In genomic region chr11:94706211-94706610, GRCh38 we compare ENCODE assay signal across 9 cellular contexts.
DNase-seq lines count a peak whose midpoint lies in the region; ATAC-seq and TF ChIP-seq lines count a peak whose summit lies in the region.
"Had no signal": no experiment of that assay in that cellular context is flagged by ENCODE, and none has a peak within 500 bp of the region (broad histone marks: within the 10 kb centered on the region; RNA-seq: fewer than 3 reads in every experiment).

No MANE protein-coding gene starts in this region.

- no peak for TF ChIP-seq CTCF in prostate gland (IDR thresholded peaks at IDR 0.05)

- H3K36me3 ChIP-seq in prostate gland: no peaks in the 10 kb centered on the region

- 28% methylated on average over 5 of the region's 5 CpGs for WGBS in prostate gland

- no peak for TF ChIP-seq POLR2A in prostate gland (IDR thresholded peaks at IDR 0.05)

- H3K27me3 ChIP-seq in prostate gland (replicated peaks; ENCODE audit: insufficient read depth): no peaks in the 10 kb centered on the region

- DNase-seq in GM04504 (ENCODE audit: low read depth) (peak; percentile 16), NCI-H226 (peak; percentile 64), prostate gland (ENCODE audit: low spot score) (peak; percentile 76), left colon (no peak), iPS-NIHi11 (ENCODE audit: low spot score) (no peak), D341Med (ENCODE audit: low spot score) (no peak)
- DNase-seq in stimulated activated CD4-positive, alpha-beta T cell treated with anti-CD3 and anti-CD28 coated beads, Interleukin-4, amount 100 ng/mL, for 24 hours: no peak
- DNase-seq: hippocampal formation had no signal

- intact Hi-C loops in prostate gland (cut with DNase I): no loop called here
- intact Hi-C loops in left colon (cut with DNase I, micrococcal nuclease): no loop called here

- H3K9me3 ChIP-seq in prostate gland: no peaks in the 10 kb centered on the region

- peak overlapping the region; percentile 14 to 16 for H3K4me3 ChIP-seq in prostate gland

- ATAC-seq in esophagus mucosa: peak; percentile 96
- ATAC-seq in left colon: no peak

- no peaks in the 10 kb centered on the region for H3K4me1 ChIP-seq in prostate gland (replicated peaks)

- H3K27ac ChIP-seq in prostate gland: peak overlapping the region; percentile 56 to 65

Comparison
In these comparisons a context has a peak if more than half of its experiments do, and no peak if none do; other contexts are left out.
1. DNase-seq: peak in GM04504 (single experiment), NCI-H226 (single experiment) and prostate gland (single experiment); none in left colon (0 of 2), iPS-NIHi11 (single experiment), D341Med (single experiment) and stimulated activated CD4-positive, alpha-beta T cell treated with anti-CD3 and anti-CD28 coated beads, Interleukin-4, amount 100 ng/mL, for 24 hours (single experiment).